ENCODE assay signal across 3 cellular contexts in the genomic region with DNA sequence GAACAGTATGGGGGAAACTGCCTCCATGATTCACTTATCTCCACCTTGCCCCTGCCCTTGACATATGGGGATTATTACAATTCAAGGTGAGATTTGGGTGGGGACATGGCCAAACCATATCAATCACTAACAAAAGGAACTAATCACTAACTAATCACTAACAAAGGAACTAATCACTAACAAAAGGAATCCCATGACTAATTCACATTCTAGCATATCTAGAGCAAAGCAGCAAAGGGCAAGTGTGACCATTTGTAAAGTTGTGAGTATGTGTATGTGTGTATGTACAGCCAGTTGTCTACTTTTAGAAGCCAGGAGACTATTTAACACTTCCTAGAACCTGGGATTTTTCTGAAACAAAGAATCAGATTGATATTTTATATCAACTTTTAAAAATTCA.
"Had no signal": no experiment of that assay in that cellular context is flagged by ENCODE, and none has a peak within 500 bp of the region (broad histone marks: within the 10 kb centered on the region; RNA-seq: fewer than 3 reads in every experiment).

No MANE protein-coding gene starts in this region.

- H3K4me3 ChIP-seq: GM12878 had no signal

- DNase-seq: GDM1, GF-D8 had no signal

- ATAC-seq: GM12878 had no signal
